1 cellular context compared by ENCODE assay signal in genomic region chr7:431041-431440, GRCh38.
TF ChIP-seq lines count a peak whose summit lies in the region.

No MANE protein-coding gene starts in this region.

TF ChIP-seq in K562, 482 proteins besides CTCF, POLR2A, EP300 and RAD21 (continued from another document):
- TF ChIP-seq ZBED1 (IDR thresholded peaks at IDR 0.05) (no peak), ELF4 (CRISPR knock-in tag; IDR thresholded peaks at IDR 0.05) (no peak), DACH1 (IDR thresholded peaks at IDR 0.05; ENCODE audit: partially characterized antibody) (no peak), ZNF431 (CRISPR knock-in tag; IDR thresholded peaks at IDR 0.05) (no peak)
